Comparison of ENCODE assay signal across 19 cellular contexts in the genomic region with DNA sequence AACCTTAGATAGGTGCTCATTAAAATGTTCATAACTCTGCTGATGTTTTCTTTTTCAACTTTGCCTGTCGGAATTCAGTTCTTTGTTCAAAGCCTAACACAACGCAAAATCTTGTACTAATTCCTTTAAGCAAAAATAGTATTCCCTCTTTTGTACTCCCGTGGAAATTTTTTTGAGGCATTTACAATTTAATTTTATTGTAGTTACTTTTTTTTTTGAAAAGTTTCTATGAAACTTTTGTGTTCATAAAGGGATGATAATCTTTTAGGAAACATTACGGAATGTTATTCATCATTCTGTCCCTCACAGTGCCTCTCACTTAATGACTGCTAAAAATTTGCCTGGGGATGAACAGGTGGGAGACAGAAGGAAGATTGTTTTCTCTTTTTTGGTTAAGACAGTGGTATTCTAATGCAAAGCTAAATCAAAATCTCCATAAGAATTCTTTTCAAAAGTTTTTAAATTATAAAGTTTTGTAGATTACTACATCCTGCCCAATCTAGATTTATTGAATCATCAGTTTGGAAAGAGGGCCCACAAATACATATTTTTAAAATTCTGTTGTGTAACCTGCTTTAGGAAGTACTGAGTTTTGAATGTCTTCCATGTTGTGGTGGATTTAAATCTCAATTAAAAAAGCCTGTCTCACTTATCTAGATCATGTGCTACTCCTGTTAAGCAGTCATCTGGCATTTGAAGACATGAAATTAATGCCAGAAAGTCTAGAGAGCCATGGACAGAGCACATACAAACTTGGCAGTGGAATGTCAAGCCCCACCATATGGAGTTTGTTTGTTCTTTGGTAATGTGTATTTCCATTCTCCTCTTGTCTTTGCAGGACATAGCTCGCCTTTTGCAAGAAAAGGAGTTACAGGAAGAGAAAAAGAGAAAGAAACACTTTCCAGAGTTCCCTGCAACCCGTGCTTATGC. TPM values are rescaled to one million over a fixed set of nuclear protein-coding genes. Genes with fewer than 3 reads are reported as not detected.
A peak's percentile ranks its signal among the peaks of the same experiment; 100 is the strongest.
DNase-seq lines count a peak whose midpoint lies in the region; ATAC-seq, FAIRE-seq and TF ChIP-seq lines count a peak whose summit lies in the region.
"Had no signal": no experiment of that assay in that cellular context is flagged by ENCODE, and none has a peak within 500 bp of the region (broad histone marks: within the 10 kb centered on the region; RNA-seq: fewer than 3 reads in every experiment).

No MANE protein-coding gene starts in this region.

- peak; percentile 40 for FAIRE-seq in GM12891 (lab: Jason Lieb, UNC)
- FAIRE-seq: bronchial epithelial cell, pancreas had no signal

- no peak overlapping the region for H3K4me3 ChIP-seq in Panc1 (ENCODE audit: low read depth in 2 of 2, low read length in 2 of 2)
- H3K4me3 ChIP-seq in fibroblast of pulmonary artery (replicated peaks; ENCODE audit: low read depth, low read length) = no peak overlapping the region
- no peak overlapping the region for H3K4me3 ChIP-seq in skeletal muscle cell (ENCODE audit: low read depth, low read length)
- H3K4me3 ChIP-seq in MG63 = no peak overlapping the region
- H3K4me3 ChIP-seq: pancreas, stomach had no signal

- CTCF ChIA-PET in Panc1 (lab: Charles Lee) = no interaction called here
- CTCF ChIA-PET in HEK293T (lab: Yijun Ruan, JAX) = interaction anchor here (0.6 kb wide), 1 partner anchor 8 kb away, joined by 3 read pairs; no protein-coding TSS in a partner anchor

- TSS peak; percentile 9 for BruUV-seq in Panc1 (replicated peaks; lab: Mats Ljungman, UMichigan)

- peaks cover 0 to 1% (median 0%) of the 10 kb centered on the region in 3 donors for H3K27me3 Mint-ChIP-seq in CD14-positive monocyte (ENCODE audit: low read depth in 3 of 3)
- H3K27me3 Mint-ChIP-seq: activated CD4-positive, alpha-beta T cell treated with anti-CD3 and anti-CD28 coated beads for 36 hours; activated naive CD4-positive, alpha-beta T cell treated with anti-CD3 and anti-CD28 coated beads, Interleukin-2, amount 50 U/mL, for 24 hours had no signal

- no peak overlapping the region for H3K27ac ChIP-seq in Panc1 (ENCODE audit: low read length)
- H3K27ac ChIP-seq: pancreas, stomach had no signal

- H3K4me1 ChIP-seq in Panc1 (ENCODE audit: control insufficient read depth, insufficient read depth, low read length) = no peaks in the 10 kb centered on the region; the same call in 1 of the 2 replicates
- H3K4me1 ChIP-seq: pancreas had no signal

- in situ Hi-C loops in Panc1 (cut with HindIII; ENCODE audit: low pct_unique_long_range_greater_than_20kb, low sequenced_read_pairs) = no loop called here

- H3K4me3 Mint-ChIP-seq in CD14-positive monocyte = no peak overlapping the region
- H3K4me3 Mint-ChIP-seq: activated CD4-positive, alpha-beta T cell treated with anti-CD3 and anti-CD28 coated beads for 36 hours; activated naive CD4-positive, alpha-beta T cell treated with anti-CD3 and anti-CD28 coated beads, Interleukin-2, amount 50 U/mL, for 24 hours had no signal

- TF ChIP-seq POLR2A in GM12891 (IDR thresholded peaks at IDR 0.05; ENCODE audit: low read depth, low read length) = no peak

- H3K36me3 ChIP-seq in Panc1 (ENCODE audit: control insufficient read depth, insufficient read depth, low read length) = peaks cover 23% of the 10 kb centered on the region
- H3K36me3 ChIP-seq in MG63 = peaks cover 24% of the 10 kb centered on the region

- ATAC-seq in Panc1 = no peak
- ATAC-seq: activated CD4-positive, alpha-beta T cell treated with anti-CD3 and anti-CD28 coated beads for 36 hours had no signal

- H3K9me3 ChIP-seq in Panc1 (ENCODE audit: control insufficient read depth, insufficient read depth, low read depth, low read length) = no peaks in the 10 kb centered on the region
- H3K9me3 ChIP-seq in MG63 = no peaks in the 10 kb centered on the region
- H3K9me3 ChIP-seq: pancreas, stomach had no signal

- no peak overlapping the region for H3K27ac Mint-ChIP-seq in CD14-positive monocyte
- H3K27ac Mint-ChIP-seq: activated CD4-positive, alpha-beta T cell treated with anti-CD3 and anti-CD28 coated beads for 36 hours; activated naive CD4-positive, alpha-beta T cell treated with anti-CD3 and anti-CD28 coated beads, Interleukin-2, amount 50 U/mL, for 24 hours had no signal

- DNase-seq in GM12891 (ENCODE audit: insufficient read length, low spot score) = no peak
- DNase-seq in Panc1 (ENCODE audit: low read depth, low spot score) = no peak
- DNase-seq in fibroblast of pulmonary artery (ENCODE audit: low read depth) = peak; percentile 88
- DNase-seq in skeletal muscle cell (ENCODE audit: low read depth) = peak; percentile 31
- no peak for DNase-seq in HEK293T (ENCODE audit: extremely low spot score)
- no peak for DNase-seq in MG63
- no peak for DNase-seq in CD14-positive monocyte (ENCODE audit: low spot score)
- DNase-seq in SIG-M5 treated with dmso at 0.1 percent for 504 hours (lab: John Stamatoyannopoulos, UW; ENCODE audit: unreplicated experiment) = no peak
- DNase-seq: activated CD4-positive, alpha-beta T cell treated with anti-CD3 and anti-CD28 coated beads for 36 hours; activated CD8-positive, alpha-beta memory T cell treated with anti-CD3 and anti-CD28 coated beads, Interleukin-2, amount 50 U/mL, for 48 hours; C1 segment of cervical spinal cord; DND-41; NCI-H187 treated with DMSO at 0.1 percent for 48 hours; NCI-H748 treated with DMSO at 0.1 percent for 48 hours; pancreas; stomach had no signal

- peaks cover 0 to 2% (median 0%) of the 10 kb centered on the region in 7 donors for H3K9me3 Mint-ChIP-seq in CD14-positive monocyte
- H3K9me3 Mint-ChIP-seq: activated naive CD4-positive, alpha-beta T cell treated with anti-CD3 and anti-CD28 coated beads, Interleukin-2, amount 50 U/mL, for 24 hours had no signal

- H3K4me1 Mint-ChIP-seq in CD14-positive monocyte = peaks cover 2% of the 10 kb centered on the region
- H3K4me1 Mint-ChIP-seq: activated naive CD4-positive, alpha-beta T cell treated with anti-CD3 and anti-CD28 coated beads, Interleukin-2, amount 50 U/mL, for 24 hours had no signal

- intact Hi-C loops in Panc1 (cut with micrococcal nuclease; ENCODE audit: unreplicated experiment) = no loop called here
- intact Hi-C loops in CD14-positive monocyte (cut with micrococcal nuclease) = no loop called here

- H3K36me3 Mint-ChIP-seq in CD14-positive monocyte = peaks cover 30 to 49% of the 10 kb centered on the region in 2 donors
- H3K36me3 Mint-ChIP-seq: activated naive CD4-positive, alpha-beta T cell treated with anti-CD3 and anti-CD28 coated beads, Interleukin-2, amount 50 U/mL, for 24 hours had no signal

- POLR2A ChIA-PET in Panc1 (lab: Charles Lee) (no interaction called here), HEK293T (lab: Yijun Ruan, JAX) (no interaction called here)

- TF ChIP-seq CTCF in Panc1 (IDR thresholded peaks at IDR 0.05) (no peak), fibroblast of pulmonary artery (IDR thresholded peaks at IDR 0.05; ENCODE audit: low read length, missing control alignments) (no peak), CD14-positive monocyte (IDR thresholded peaks at IDR 0.05) (no peak)

- no peaks in the 10 kb centered on the region for H3K27me3 ChIP-seq in Panc1 (ENCODE audit: control insufficient read depth, insufficient read depth, low read length)
- H3K27me3 ChIP-seq in MG63 = no peaks in the 10 kb centered on the region
- H3K27me3 ChIP-seq: pancreas, stomach had no signal

TF ChIP-seq in GM12891, 5 proteins besides CTCF, POLR2A, EP300 and RAD21:
- TF ChIP-seq PAX5 (IDR thresholded peaks at IDR 0.05; ENCODE audit: insufficient read depth, low read length, severe bottlenecking) = no peak
- TF ChIP-seq SPI1 (IDR thresholded peaks at IDR 0.05; ENCODE audit: low read depth, low read length) = no peak
- no peak for TF ChIP-seq POU2F2 (IDR thresholded peaks at IDR 0.05; ENCODE audit: low read depth, low read length)
- no peak for TF ChIP-seq POLR2AphosphoS5 (IDR thresholded peaks at IDR 0.05; ENCODE audit: low read depth, low read length)
- TF ChIP-seq TAF1 (IDR thresholded peaks at IDR 0.05; ENCODE audit: low read depth, low read length) = no peak

TF ChIP-seq in HEK293T, 16 proteins besides CTCF, POLR2A, EP300 and RAD21:
- TF ChIP-seq LEF1 (IDR thresholded peaks at IDR 0.05; ENCODE audit: borderline replicate concordance) (no peak), BHLHE40 (IDR thresholded peaks at IDR 0.05; ENCODE audit: borderline replicate concordance) (no peak), SUZ12 (IDR thresholded peaks at IDR 0.05) (no peak), ZNF384 (IDR thresholded peaks at IDR 0.05) (no peak), FOXM1 (IDR thresholded peaks at IDR 0.05; ENCODE audit: borderline replicate concordance) (no peak), SP1 (IDR thresholded peaks at IDR 0.05) (no peak), FOXK2 (IDR thresholded peaks at IDR 0.05) (no peak), HDGF (IDR thresholded peaks at IDR 0.05; ENCODE audit: borderline replicate concordance) (no peak), CTBP1 (IDR thresholded peaks at IDR 0.05; ENCODE audit: borderline replicate concordance) (no peak), ARNT (IDR thresholded peaks at IDR 0.05) (no peak), TARDBP (IDR thresholded peaks at IDR 0.05) (no peak), FOXA1 (IDR thresholded peaks at IDR 0.05) (no peak), NFRKB (IDR thresholded peaks at IDR 0.05) (no peak), L3MBTL2 (conservative IDR thresholded peaks at IDR 0.05) (no peak)

RNA-seq across cellular contexts. Expression of a gene that starts 39.0 kb away (rescaled TPM):
- 0.17 TPM for polyA plus RNA-seq in GM12891 (2012; ENCODE audit: low read depth, missing spikeins)
- 0.26 TPM for total RNA-seq in Panc1 (2021; ENCODE audit: unreplicated experiment)
- polyA plus RNA-seq in Panc1 (2012; ENCODE audit: insufficient read length) = not detected
- total RNA-seq in MG63 (2014; rRNA removed; shearing (Covaris generic); ENCODE audit: low replicate concordance) = not detected in 2 replicates
- not detected for polyA plus RNA-seq in CD14-positive monocyte
- total RNA-seq: activated CD4-positive, alpha-beta T cell treated with anti-CD3 and anti-CD28 coated beads for 36 hours; bronchial epithelial cell; stomach; T-helper 2 cell treated with Interferon-gamma antibody and Interleukin-4, amounts not matched to agents 100 ng/mL and 5 ng/mL, for 36 hours had no signal

RNA-seq across cellular contexts. Expression of a gene that starts 40.2 kb away (rescaled TPM):
- polyA plus RNA-seq in GM12891 (2012; ENCODE audit: low read depth, missing spikeins) = 37.5 TPM
- total RNA-seq in Panc1 (2021; ENCODE audit: unreplicated experiment) = 89.3 TPM
- 56.1 TPM for polyA plus RNA-seq in Panc1 (2012; ENCODE audit: insufficient read length)
- 65.4 and 93.9 TPM in 2 replicates for total RNA-seq in MG63 (2014; rRNA removed; shearing (Covaris generic); ENCODE audit: low replicate concordance)
- polyA plus RNA-seq in CD14-positive monocyte = 10 to 100 TPM; 25.8 to 29.2 TPM

Comparison
In these comparisons a context has a peak if more than half of its experiments do, and no peak if none do; other contexts are left out.
1. DNase-seq: peak in fibroblast of pulmonary artery (single experiment) and skeletal muscle cell (single experiment); none in GM12891 (single experiment), Panc1 (single experiment), HEK293T (single experiment), MG63 (single experiment), CD14-positive monocyte (single experiment) and SIG-M5 treated with dmso at 0.1 percent for 504 hours (single experiment).